16 cellular contexts compared by ENCODE assay signal in the genomic region with DNA sequence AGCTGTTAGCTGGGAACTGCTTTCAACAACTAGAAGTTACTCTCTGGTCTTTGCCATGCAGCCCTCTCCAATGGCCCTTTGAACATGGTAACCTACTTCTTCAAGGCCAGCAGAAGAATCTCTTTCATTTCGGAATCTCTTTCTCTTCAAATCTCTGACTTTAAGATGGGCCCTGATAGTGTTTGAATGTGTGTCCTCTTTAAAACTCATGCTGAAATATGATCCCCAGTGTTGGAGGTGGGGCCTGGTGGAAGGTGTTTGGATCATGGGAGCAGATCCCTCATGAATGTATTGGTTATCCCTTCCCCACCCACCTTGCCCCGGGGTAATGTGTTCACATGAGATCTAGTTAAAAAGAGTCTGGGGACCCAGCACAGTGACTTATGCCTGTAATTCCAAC. TPM values are rescaled to one million over a fixed set of nuclear protein-coding genes. Genes with fewer than 3 reads are reported as not detected.
DNase-seq lines count a peak whose midpoint lies in the region; ATAC-seq and TF ChIP-seq lines count a peak whose summit lies in the region.
"Had no signal": no experiment of that assay in that cellular context is flagged by ENCODE, and none has a peak within 500 bp of the region (broad histone marks: within the 10 kb centered on the region; RNA-seq: fewer than 3 reads in every experiment).

No MANE protein-coding gene starts in this region.

- H3K9me3 Mint-ChIP-seq in MCF 10A (ENCODE audit: unreplicated experiment), result no peaks in the 10 kb centered on the region

- ATAC-seq in PC-3, result peak; percentile 33; the same call in 1 of the 2 replicates
- no peak for ATAC-seq in upper lobe of right lung

- CTCF ChIA-PET in MCF 10A (lab: Yijun Ruan, JAX), result interaction anchor here (0.6 kb wide), 2 partner anchors 9 to 750 kb away, joined by 3 to 4 read pairs; no protein-coding TSS in a partner anchor
- CTCF ChIA-PET in mammary epithelial cell (lab: Charles Lee; ENCODE audit: low non-redundant PET), result no interaction called here
- CTCF ChIA-PET in PC-3 (lab: Charles Lee), result no interaction called here

- WGBS in mammary epithelial cell (ENCODE audit: low coverage, missing lambda C conversion rate), result 67% methylated on average over 2 of the region's 2 CpGs

- TF ChIP-seq CTCF in MCF 10A (IDR thresholded peaks at IDR 0.05; ENCODE audit: unreplicated experiment), result no peak
- TF ChIP-seq CTCF in mammary epithelial cell (conservative IDR thresholded peaks at IDR 0.05 in 1 of 2, IDR thresholded peaks at IDR 0.05 in 1 of 2; ENCODE audit: extremely low read depth in 1 of 2, insufficient read depth in 1 of 2, low read depth in 1 of 2, low read length in 2 of 2), result no peak
- TF ChIP-seq CTCF in PC-3 (conservative IDR thresholded peaks at IDR 0.05; ENCODE audit: low read depth, low read length), result no peak
- no peak for TF ChIP-seq CTCF in upper lobe of right lung (IDR thresholded peaks at IDR 0.05)
- TF ChIP-seq CTCF in uterus (IDR thresholded peaks at IDR 0.05), result no peak

- no peak overlapping the region for H3K4me3 Mint-ChIP-seq in MCF 10A (ENCODE audit: unreplicated experiment)
- H3K4me3 Mint-ChIP-seq: CD14-positive monocyte; CD4-positive, alpha-beta memory T cell had no signal

- H3K4me1 ChIP-seq in mammary epithelial cell (ENCODE audit: insufficient read depth, low read length) (no peaks in the 10 kb centered on the region), PC-3 (ENCODE audit: insufficient read depth, low read length) (no peaks in the 10 kb centered on the region), upper lobe of right lung (no peaks in the 10 kb centered on the region), uterus (no peaks in the 10 kb centered on the region)
- H3K4me1 ChIP-seq: BLaER1 had no signal

- no peaks in the 10 kb centered on the region for H3K36me3 Mint-ChIP-seq in MCF 10A (ENCODE audit: insufficient read depth, unreplicated experiment)
- H3K36me3 Mint-ChIP-seq: CD14-positive monocyte; CD4-positive, alpha-beta memory T cell had no signal

- no TSS peak for BruUV-seq in MCF 10A (replicated peaks; lab: Mats Ljungman, UMichigan)
- BruUV-seq in mammary epithelial cell (replicated peaks; lab: Mats Ljungman, UMichigan), result no TSS peak
- no TSS peak for BruUV-seq in PC-3 (replicated peaks; lab: Mats Ljungman, UMichigan)

- TF ChIP-seq POLR2A in uterus (IDR thresholded peaks at IDR 0.05), result no peak

- intact Hi-C loops in MCF 10A (cut with micrococcal nuclease), result no loop called here
- intact Hi-C loops in mammary epithelial cell (cut with micrococcal nuclease), result no loop called here
- intact Hi-C loops in PC-3 (cut with micrococcal nuclease), result no loop called here
- intact Hi-C loops in upper lobe of right lung (cut with DNase I), result no loop called here
- intact Hi-C loops in uterus (cut with DNase I; ENCODE audit: low total_unique reads), result no loop called here

- H3K79me2 ChIP-seq in mammary epithelial cell (ENCODE audit: insufficient read depth, low read length), result no peaks in the 10 kb centered on the region
- H3K79me2 ChIP-seq in PC-3 (ENCODE audit: low read length), result no peaks in the 10 kb centered on the region

- H3K9me3 ChIP-seq in mammary epithelial cell (replicated peaks; ENCODE audit: insufficient read depth, low read length), result no peaks in the 10 kb centered on the region
- no peaks in the 10 kb centered on the region for H3K9me3 ChIP-seq in PC-3 (ENCODE audit: low read length)
- H3K9me3 ChIP-seq in upper lobe of right lung, result no peaks in the 10 kb centered on the region
- H3K9me3 ChIP-seq in uterus, result no peaks in the 10 kb centered on the region
- H3K9me3 ChIP-seq: BLaER1 had no signal

- dilution Hi-C loops in mammary epithelial cell (cut with HindIII; ENCODE audit: low sequenced_read_pairs), result no loop called here

- H3F3A ChIP-seq in PC-3 (ENCODE audit: low read length, unreplicated experiment), result no peaks in the 10 kb centered on the region

- POLR2A ChIA-PET in MCF 10A (lab: Yijun Ruan, JAX), result no interaction called here
- POLR2A ChIA-PET in PC-3 (lab: Charles Lee; ENCODE audit: unreplicated experiment), result no interaction called here

- H3K9ac ChIP-seq in mammary epithelial cell (ENCODE audit: insufficient read depth, low read length), result no peak overlapping the region
- H3K9ac ChIP-seq in PC-3 (ENCODE audit: low read length), result no peak overlapping the region
- H3K9ac ChIP-seq: BLaER1, GM23248 had no signal

- no peaks in the 10 kb centered on the region for H3K4me1 Mint-ChIP-seq in MCF 10A (ENCODE audit: insufficient read depth, unreplicated experiment)

- H3K9me2 ChIP-seq in PC-3 (replicated peaks; ENCODE audit: low read length), result no peaks in the 10 kb centered on the region

- H3K4me3 ChIP-seq in mammary epithelial cell (replicated peaks in 1 of 3; ENCODE audit: insufficient read depth in 1 of 3, low read depth in 2 of 3, low read length in 3 of 3), result no peak overlapping the region
- H3K4me3 ChIP-seq in PC-3 (ENCODE audit: low read length), result no peak overlapping the region
- no peak overlapping the region for H3K4me3 ChIP-seq in upper lobe of right lung
- no peak overlapping the region for H3K4me3 ChIP-seq in uterus
- H3K4me3 ChIP-seq: BLaER1, GM23248 had no signal

- in situ Hi-C loops in mammary epithelial cell (cut with MboI; ENCODE audit: low sequenced_read_pairs in 2 of 2), result no loop called here

- H4K20me1 ChIP-seq in mammary epithelial cell (ENCODE audit: insufficient read depth, low read length), result no peaks in the 10 kb centered on the region
- H4K20me1 ChIP-seq in PC-3 (ENCODE audit: low read length), result no peaks in the 10 kb centered on the region
- H4K20me1 ChIP-seq: BLaER1 had no signal

- H3K27ac Mint-ChIP-seq in MCF 10A (ENCODE audit: low read depth, unreplicated experiment), result no peak overlapping the region
- H3K27ac Mint-ChIP-seq: CD14-positive monocyte; CD4-positive, alpha-beta memory T cell had no signal

- H2AFZ ChIP-seq in mammary epithelial cell (ENCODE audit: low read depth, low read length), result no peak overlapping the region
- no peak overlapping the region for H2AFZ ChIP-seq in PC-3 (ENCODE audit: low read length)
- H2AFZ ChIP-seq: GM23248 had no signal

- H3K27me3 Mint-ChIP-seq in MCF 10A (ENCODE audit: insufficient read depth, unreplicated experiment), result no peaks in the 10 kb centered on the region

- DNase-seq in MCF 10A (ENCODE audit: unreplicated experiment), result peak; percentile 30
- DNase-seq in mammary epithelial cell, result no peak
- no peak for DNase-seq in PC-3
- DNase-seq in mesenteric fat pad (ENCODE audit: low spot score), result peak; percentile 2
- DNase-seq in upper lobe of right lung, result peak; percentile 19
- DNase-seq in NCI-H1694 (lab: John Stamatoyannopoulos, UW), result no peak
- no peak for DNase-seq in substantia nigra (lab: John Stamatoyannopoulos, UW)
- DNase-seq in uterus, result no peak
- DNase-seq: 8988T; CD4-positive, alpha-beta memory T cell; DMS153; DMS79; GDM1; GM23248 had no signal

- H3K27ac ChIP-seq in mammary epithelial cell (ENCODE audit: insufficient read depth, low read depth, low read length), result no peak overlapping the region
- H3K27ac ChIP-seq in PC-3 (ENCODE audit: low read length), result no peak overlapping the region
- H3K27ac ChIP-seq in upper lobe of right lung, result no peak overlapping the region
- H3K27ac ChIP-seq in substantia nigra (ENCODE audit: low read depth, low read length, poor library complexity, severe bottlenecking), result no peak overlapping the region
- H3K27ac ChIP-seq in uterus, result no peak overlapping the region
- H3K27ac ChIP-seq: BLaER1, GM23248 had no signal

- H3K4me2 ChIP-seq in mammary epithelial cell (ENCODE audit: insufficient read depth, low read depth, low read length) (no peak overlapping the region), PC-3 (ENCODE audit: low read length) (no peak overlapping the region)
- H3K4me2 ChIP-seq: BLaER1 had no signal

- H3K36me3 ChIP-seq in mammary epithelial cell (ENCODE audit: insufficient read depth, low read length) (no peaks in the 10 kb centered on the region), PC-3 (ENCODE audit: low read depth, low read length) (no peaks in the 10 kb centered on the region), upper lobe of right lung (no peaks in the 10 kb centered on the region), uterus (no peaks in the 10 kb centered on the region)
- H3K36me3 ChIP-seq: BLaER1 had no signal

- H3K27me3 ChIP-seq in mammary epithelial cell (ENCODE audit: insufficient read depth, low read length) (no peaks in the 10 kb centered on the region), PC-3 (ENCODE audit: low read length) (no peaks in the 10 kb centered on the region), upper lobe of right lung (no peaks in the 10 kb centered on the region), uterus (no peaks in the 10 kb centered on the region)
- H3K27me3 ChIP-seq: BLaER1 had no signal

RNA-seq across cellular contexts. Expression of a gene that starts 54.5 kb away (rescaled TPM):
- total RNA-seq in MCF 10A (2022), result 23.7 and 32.8 TPM in 2 replicates
- total RNA-seq in mammary epithelial cell, result 10 to 100 TPM in 1 of 2 donors, 1 to 10 TPM in 1; 7.8 to 22.0 TPM
- polyA plus RNA-seq in mammary epithelial cell, result 13.2 TPM
- 18.0 TPM for polyA minus RNA-seq in mammary epithelial cell
- total RNA-seq in PC-3 (2014; rRNA removed), result 81.9 and 93.1 TPM in 2 replicates
- 33.1 TPM for total RNA-seq in mesenteric fat pad
- 76.3 TPM for total RNA-seq in upper lobe of right lung
- total RNA-seq in uterus, result 100 to 1,000 TPM in 1 of 4 donors, 10 to 100 TPM in 3; 15.7 to 139 (median 37.9) TPM
- polyA plus RNA-seq: CD14-positive monocyte had no signal

Comparison
In these comparisons a context has a peak if more than half of its experiments do, and no peak if none do; other contexts are left out.
1. DNase-seq: peak in MCF 10A (single experiment), mesenteric fat pad (single experiment) and upper lobe of right lung (single experiment); none in mammary epithelial cell (single experiment), PC-3 (single experiment), NCI-H1694 (single experiment), substantia nigra (0 of 49) and uterus (0 of 2).